In the genomic region with DNA sequence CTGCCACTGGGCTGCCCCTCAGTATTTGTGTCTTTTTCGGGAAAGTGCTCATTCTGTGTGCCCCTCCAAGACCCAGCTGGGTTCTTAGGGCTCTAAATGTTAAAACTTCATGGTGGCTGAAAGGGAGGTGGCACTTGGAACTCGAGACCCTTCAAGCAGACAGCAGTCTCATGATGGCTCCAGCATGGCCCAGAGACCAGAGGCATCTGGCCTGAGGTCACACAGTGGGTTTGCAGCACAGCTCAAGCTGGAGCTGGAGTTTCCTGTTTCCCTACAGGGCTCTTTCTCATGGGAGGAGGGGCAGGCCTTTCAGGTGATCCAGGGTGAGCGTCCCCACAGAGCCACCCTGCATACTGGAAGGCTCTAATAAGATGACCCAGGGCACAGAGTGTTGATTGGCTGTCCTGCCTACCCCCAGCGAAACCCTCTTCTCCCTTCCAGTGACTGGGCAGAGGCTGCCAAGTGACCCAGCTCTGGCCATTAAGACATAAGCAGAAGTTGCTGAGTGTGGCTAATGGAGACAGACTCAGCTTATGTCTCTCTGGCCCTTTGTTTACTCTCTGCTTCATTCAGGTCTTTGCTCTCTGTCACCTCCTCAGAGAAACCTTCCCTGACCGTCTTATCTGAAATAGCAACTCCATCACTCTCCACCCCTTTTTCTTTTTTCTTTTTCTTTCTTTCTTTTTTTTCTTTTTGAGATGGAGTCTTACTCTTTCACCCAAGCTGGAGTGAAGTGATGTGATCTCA, we compare ENCODE assay signal across 18 cellular contexts.
"Had no signal": no experiment of that assay in that cellular context is flagged by ENCODE, and none has a peak within 500 bp of the region (broad histone marks: within the 10 kb centered on the region; RNA-seq: fewer than 3 reads in every experiment).

No MANE protein-coding gene starts in this region.

- H3K4me1 ChIP-seq: esophagus squamous epithelium had no signal

- H3K27me3 ChIP-seq: esophagus squamous epithelium, pancreas had no signal

- H3K36me3 ChIP-seq: esophagus squamous epithelium, left ventricle myocardium inferior, pancreas, thoracic aorta had no signal

- H3K9me3 Mint-ChIP-seq: activated CD4-positive, alpha-beta memory T cell treated with anti-CD3 and anti-CD28 coated beads for 36 hours; memory B cell; stimulated activated naive CD8-positive, alpha-beta T cell treated with anti-CD3 and anti-CD28 coated beads, Interleukin-15, Interleukin-2, amounts not matched to agents 100 ng/mL and 50 ng/mL, for 24 hours had no signal

- H3K9me3 ChIP-seq: esophagus squamous epithelium, left ventricle myocardium inferior, pancreas, thoracic aorta had no signal

- DNase-seq: activated CD4-positive, alpha-beta memory T cell treated with anti-CD3 and anti-CD28 coated beads for 36 hours; activated CD4-positive, alpha-beta T cell treated with anti-CD3 and anti-CD28 coated beads for 1 hour; activated T-cell treated with anti-CD3 and anti-CD28 coated beads, Interleukin-2, amount 50 U/mL, for 48 hours; aorta; esophagus squamous epithelium; foreskin fibroblast; left ventricle myocardium inferior; retina; stimulated activated CD4-positive, alpha-beta T cell treated with anti-CD3 and anti-CD28 coated beads, Interleukin-15, amount 100 ng/mL, for 24 hours; stimulated activated CD4-positive, alpha-beta T cell treated with anti-CD3 and anti-CD28 coated beads, Interleukin-4, amount 100 ng/mL, for 24 hours had no signal

- H3K4me1 Mint-ChIP-seq: neural crest cell had no signal

- H3K4me3 ChIP-seq: esophagus squamous epithelium, left ventricle myocardium inferior, pancreas, thoracic aorta had no signal

- H3K36me3 Mint-ChIP-seq: activated CD4-positive, alpha-beta memory T cell treated with anti-CD3 and anti-CD28 coated beads for 36 hours; memory B cell had no signal

- H3K27ac ChIP-seq: esophagus squamous epithelium, left ventricle myocardium inferior, pancreas, thoracic aorta had no signal

- FAIRE-seq: bronchial epithelial cell, keratinocyte, pancreas, urothelium cell line had no signal

- H3K27ac Mint-ChIP-seq: activated CD4-positive, alpha-beta memory T cell treated with anti-CD3 and anti-CD28 coated beads for 36 hours; memory B cell; stimulated activated naive CD8-positive, alpha-beta T cell treated with anti-CD3 and anti-CD28 coated beads, Interleukin-15, Interleukin-2, amounts not matched to agents 100 ng/mL and 50 ng/mL, for 24 hours had no signal

- H3K4me3 Mint-ChIP-seq: activated CD4-positive, alpha-beta memory T cell treated with anti-CD3 and anti-CD28 coated beads for 36 hours; memory B cell; neural crest cell; stimulated activated naive CD8-positive, alpha-beta T cell treated with anti-CD3 and anti-CD28 coated beads, Interleukin-15, Interleukin-2, amounts not matched to agents 100 ng/mL and 50 ng/mL, for 24 hours had no signal
